22 cellular contexts compared by ENCODE assay signal in the genomic region with DNA sequence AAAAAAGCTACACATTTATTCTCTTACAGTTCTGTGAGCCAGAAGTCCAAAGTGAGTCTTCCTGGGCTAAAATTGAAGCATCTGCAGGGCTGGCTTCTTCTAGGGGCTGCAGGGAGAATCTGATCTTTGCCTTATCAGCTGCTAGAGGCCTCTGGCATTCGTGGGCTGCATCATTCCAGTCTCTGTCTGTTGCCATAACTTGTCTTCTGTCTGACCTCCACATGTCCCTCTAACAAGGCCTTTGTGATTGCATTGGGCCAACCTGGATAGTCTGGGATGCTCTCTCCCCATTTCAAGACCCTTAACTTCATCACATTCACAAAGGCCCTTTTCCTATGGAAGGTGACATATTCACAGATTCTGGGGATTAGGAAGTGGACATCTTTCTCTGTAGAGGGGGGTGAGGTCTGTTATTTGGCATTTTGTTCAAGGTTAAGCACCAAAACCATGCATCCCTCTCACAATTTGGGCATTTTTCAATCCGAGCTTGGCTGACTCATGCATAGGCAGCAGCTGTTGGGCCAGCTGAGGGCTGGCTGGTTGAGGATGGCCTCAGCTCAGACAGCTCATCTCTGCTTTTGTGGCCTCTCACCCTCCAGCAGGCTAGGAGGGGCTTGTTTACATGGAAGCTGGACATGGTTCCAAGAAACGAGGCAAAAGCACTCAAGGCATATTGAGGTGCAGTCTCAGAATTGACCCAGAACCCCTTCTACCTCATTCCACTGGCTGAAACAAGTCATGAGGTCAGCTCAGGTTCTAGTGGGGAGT.
A peak's percentile ranks its signal among the peaks of the same experiment; 100 is the strongest.
DNase-seq lines count a peak whose midpoint lies in the region; FAIRE-seq and TF ChIP-seq lines count a peak whose summit lies in the region.
"Had no signal": no experiment of that assay in that cellular context is flagged by ENCODE, and none has a peak within 500 bp of the region (broad histone marks: within the 10 kb centered on the region; RNA-seq: fewer than 3 reads in every experiment).

No MANE protein-coding gene starts in this region.

- DNase-seq in Caco-2 (no peak), RPMI7951 (ENCODE audit: low read depth) (peak; percentile 88), fibroblast of mammary gland (ENCODE audit: low read depth) (peak; percentile 81), osteocyte (ENCODE audit: extremely low spot score, unreplicated experiment) (peak; percentile 48), ACHN (no peak), foreskin melanocyte (no peak), H54 (ENCODE audit: insufficient read length, low spot score) (no peak), SW480 (ENCODE audit: low spot score) (no peak)
- DNase-seq: activated CD8-positive, alpha-beta memory T cell treated with anti-CD3 and anti-CD28 coated beads for 24 hours; activated gamma-delta T cell treated with Interleukin-2 at 50 U/mL for 16 hours; brain microvascular endothelial cell; esophagus squamous epithelium; NCI-H1105 had no signal

- no peak for TF ChIP-seq CTCF in Caco-2 (IDR thresholded peaks at IDR 0.05; ENCODE audit: insufficient read depth in 1 of 2, low read depth in 1 of 2, low read length in 1 of 2, severe bottlenecking in 1 of 2, unreplicated experiment in 1 of 2)
- no peak for TF ChIP-seq CTCF in fibroblast of mammary gland (conservative IDR thresholded peaks at IDR 0.05; ENCODE audit: control insufficient read depth, insufficient read depth, low read depth, low read length)
- no peak for TF ChIP-seq CTCF in osteocyte (IDR thresholded peaks at IDR 0.05)

- no peak overlapping the region for H3K4me3 ChIP-seq in Caco-2 (ENCODE audit: low read depth, low read length)
- H3K4me3 ChIP-seq in fibroblast of mammary gland (ENCODE audit: control insufficient read depth, low read depth, low read length) = no peak overlapping the region
- H3K4me3 ChIP-seq: colonic mucosa, esophagus squamous epithelium, SK-N-MC, tibial artery had no signal

- CTCF ChIA-PET in Caco-2 (lab: Charles Lee) = no interaction called here

- H3K27me3 ChIP-seq in Caco-2 (replicated peaks; ENCODE audit: control insufficient read depth, insufficient read depth, low read length) = no peaks in the 10 kb centered on the region
- H3K27me3 ChIP-seq: brain microvascular endothelial cell, colonic mucosa, esophagus squamous epithelium, tibial artery had no signal

- in situ Hi-C loops in ACHN (cut with HindIII; ENCODE audit: low pct_ligation_motif_present, low pct_unique_long_range_greater_than_20kb, low sequenced_read_pairs) = no loop called here

- H3K9me3 ChIP-seq in Caco-2 = peaks cover 24% of the 10 kb centered on the region
- H3K9me3 ChIP-seq: colonic mucosa had no signal

- H3K27ac Mint-ChIP-seq in Caco-2 (ENCODE audit: unreplicated experiment) (peak overlapping the region; percentile 55), osteocyte (ENCODE audit: unreplicated experiment) (no peak overlapping the region)
- H3K27ac Mint-ChIP-seq: activated CD4-positive, alpha-beta T cell treated with anti-CD3 and anti-CD28 coated beads for 36 hours; activated T-cell treated with anti-CD3 and anti-CD28 coated beads, Interleukin-2, amount 50 U/mL, for 24 hours; endodermal cell; nephron progenitor cell; stimulated activated naive CD8-positive, alpha-beta T cell treated with anti-CD3 and anti-CD28 coated beads, Interleukin-15, Interleukin-2, amounts not matched to agents 100 ng/mL and 50 ng/mL, for 24 hours had no signal

- peaks cover 20% of the 10 kb centered on the region for H3K9me3 Mint-ChIP-seq in Caco-2 (ENCODE audit: unreplicated experiment)
- peaks cover 15% of the 10 kb centered on the region for H3K9me3 Mint-ChIP-seq in osteocyte (ENCODE audit: unreplicated experiment)

- H3K4me1 ChIP-seq in Caco-2 = peaks cover 36% of the 10 kb centered on the region
- H3K4me1 ChIP-seq: colonic mucosa, esophagus squamous epithelium had no signal

- H3K4me1 Mint-ChIP-seq in Caco-2 (ENCODE audit: low read depth, unreplicated experiment) = peaks cover 36% of the 10 kb centered on the region
- H3K4me1 Mint-ChIP-seq in osteocyte (ENCODE audit: unreplicated experiment) = peaks cover 5% of the 10 kb centered on the region
- H3K4me1 Mint-ChIP-seq: activated CD4-positive, alpha-beta T cell treated with anti-CD3 and anti-CD28 coated beads for 36 hours; nephron progenitor cell had no signal

- BruUV-seq in Caco-2 (replicated peaks; lab: Mats Ljungman, UMichigan) = no TSS peak

- POLR2A ChIA-PET in Caco-2 (lab: Charles Lee) = no interaction called here

- TF ChIP-seq POLR2A in H54 (IDR thresholded peaks at IDR 0.05; ENCODE audit: low read depth, low read length) = no peak

- H3K4me3 Mint-ChIP-seq in Caco-2 (ENCODE audit: unreplicated experiment) (no peak overlapping the region), osteocyte (ENCODE audit: unreplicated experiment) (no peak overlapping the region)
- H3K4me3 Mint-ChIP-seq: activated CD4-positive, alpha-beta T cell treated with anti-CD3 and anti-CD28 coated beads for 36 hours; activated T-cell treated with anti-CD3 and anti-CD28 coated beads, Interleukin-2, amount 50 U/mL, for 24 hours; endodermal cell; nephron progenitor cell; stimulated activated naive CD8-positive, alpha-beta T cell treated with anti-CD3 and anti-CD28 coated beads, Interleukin-15, Interleukin-2, amounts not matched to agents 100 ng/mL and 50 ng/mL, for 24 hours had no signal

- FAIRE-seq in H54 (lab: Jason Lieb, UNC) = no peak
- FAIRE-seq: GM18507 had no signal

- intact Hi-C loops in Caco-2 (cut with micrococcal nuclease; ENCODE audit: unreplicated experiment) = no loop called here

- H3K27me3 Mint-ChIP-seq in Caco-2 (ENCODE audit: insufficient read depth, unreplicated experiment) = no peaks in the 10 kb centered on the region
- peaks cover 28% of the 10 kb centered on the region for H3K27me3 Mint-ChIP-seq in osteocyte (ENCODE audit: unreplicated experiment)

- H3K36me3 ChIP-seq in Caco-2 (ENCODE audit: control insufficient read depth, insufficient read depth, low read length) = no peaks in the 10 kb centered on the region
- H3K36me3 ChIP-seq: brain microvascular endothelial cell, colonic mucosa, esophagus squamous epithelium, tibial artery had no signal

- H3K36me3 Mint-ChIP-seq in Caco-2 (ENCODE audit: insufficient read depth, unreplicated experiment) = peaks cover 17% of the 10 kb centered on the region
- H3K36me3 Mint-ChIP-seq in osteocyte (ENCODE audit: unreplicated experiment) = peaks cover 5% of the 10 kb centered on the region

Comparison
In these comparisons a context has a peak if more than half of its experiments do, and no peak if none do; other contexts are left out.
1. DNase-seq: peak in RPMI7951 (single experiment), fibroblast of mammary gland (single experiment) and osteocyte (single experiment); none in Caco-2 (0 of 2), ACHN (single experiment), foreskin melanocyte (single experiment), H54 (single experiment) and SW480 (single experiment).